ENCODE assay signal across 7 cellular contexts in genomic region chr9:37465249-37466036, GRCh38.
DNase-seq lines count a peak whose midpoint lies in the region; ATAC-seq, FAIRE-seq and TF ChIP-seq lines count a peak whose summit lies in the region.

Gene ZBTB5, minus strand, starts transcription at chr9:37465450. Its CDS starts 22,899 bp downstream, at chr9:37442551.

- FAIRE-seq in GM18507 (lab: Jason Lieb, UNC): peak; percentile 98

- peak within 1 kb of the TSS; percentile 88 for H3K4me3 ChIP-seq in astrocyte of the spinal cord (ENCODE audit: low read depth, low read length)
- peak within 1 kb of the TSS; percentile 89 for H3K4me3 ChIP-seq in retinal pigment epithelial cell (ENCODE audit: low read length)

- peak; percentile 83 for ATAC-seq in HG03025 (IDR thresholded peaks at IDR 0.05; ENCODE audit: low FRiP score, unreplicated experiment)

- in situ Hi-C loops in astrocyte of the spinal cord (cut with HindIII; ENCODE audit: low sequenced_read_pairs): no loop called here

- TF ChIP-seq CTCF in astrocyte of the spinal cord (IDR thresholded peaks at IDR 0.05; ENCODE audit: low read depth, low read length) (no peak), retinal pigment epithelial cell (conservative IDR thresholded peaks at IDR 0.05; ENCODE audit: low read depth, low read length) (no peak)

- DNase-seq in GM18507 (ENCODE audit: extremely low spot score, insufficient read length, low read depth) (peak; percentile 94), NCI-H2081 (lab: John Stamatoyannopoulos, UW) (peak; percentile 100), T1000 (lab: John Stamatoyannopoulos, UW) (peak; percentile 94), astrocyte of the spinal cord (ENCODE audit: low read depth, low spot score) (peak; percentile 100), hypothalamus (lab: John Stamatoyannopoulos, UW) (peak; percentile 91 to 100 (median 99)), retinal pigment epithelial cell (ENCODE audit: low read depth) (peak; percentile 100)

Comparison
In these comparisons a context has a peak if more than half of its experiments do, and no peak if none do; other contexts are left out.
1. Peak in every context shown above with its lines: DNase-seq, ATAC-seq and H3K4me3 ChIP-seq.